Comparison of ENCODE assay signal across 9 cellular contexts in genomic region chr6:115891111-115891669, GRCh38.
DNase-seq lines count a peak whose midpoint lies in the region; ATAC-seq, FAIRE-seq and TF ChIP-seq lines count a peak whose summit lies in the region.
"Had no signal": no experiment of that assay in that cellular context is flagged by ENCODE, and none has a peak within 500 bp of the region (broad histone marks: within the 10 kb centered on the region; RNA-seq: fewer than 3 reads in every experiment).

No MANE protein-coding gene starts in this region.

- no peak for TF ChIP-seq CTCF in GM12878 (IDR thresholded peaks at IDR 0.05 in 2 of 3, conservative IDR thresholded peaks at IDR 0.05 in 1 of 3; ENCODE audit: control insufficient read depth in 2 of 3, extremely low read depth in 1 of 3, insufficient read depth in 1 of 3, low read depth in 3 of 3, low read length in 3 of 3)
- TF ChIP-seq CTCF in Calu3 (IDR thresholded peaks at IDR 0.05; ENCODE audit: unreplicated experiment), result no peak

- TF ChIP-seq EP300 in GM12878 (IDR thresholded peaks at IDR 0.05; ENCODE audit: borderline replicate concordance in 1 of 2, control insufficient read depth in 1 of 2, low read depth in 2 of 2, low read length in 2 of 2), result peak in 1 of 2 experiments; percentile 92; a peak in 3 of 4 replicates

- H3K4me2 ChIP-seq in GM12878 (ENCODE audit: control insufficient read depth, insufficient read depth), result 0 out of 2 replicates have a peak overlapping the region, but pooled peaks have one; percentile 30

- no TSS peak for BruUV-seq in GM12878 (replicated peaks; lab: Mats Ljungman, UMichigan)
- no TSS peak for BruUV-seq in Calu3 (replicated peaks; lab: Mats Ljungman, UMichigan)

- in situ Hi-C loops in GM12878 (cut with MboI), result loop anchor here (10.0 kb wide), 1 partner anchor 204 kb away; no protein-coding TSS in a partner anchor

- no peak overlapping the region for H3K27ac Mint-ChIP-seq in Calu3 (ENCODE audit: unreplicated experiment)

- RAD21 ChIA-PET in GM12878 (lab: Charles Lee; ENCODE audit: unreplicated experiment), result interaction anchor here (0.6 to 1.2 kb wide), 2 partner anchors 112 to 1378 kb away, joined by 3 read pairs; no protein-coding TSS in a partner anchor

- H3K36me3 ChIP-seq in GM12878 (ENCODE audit: control insufficient read depth in 2 of 2, insufficient read depth in 2 of 2, low read length in 1 of 2), result no peaks in the 10 kb centered on the region
- H3K36me3 ChIP-seq: left ventricle myocardium inferior had no signal

- peak overlapping the region; percentile 21; the same call in 1 of the 2 replicates for H3K9ac ChIP-seq in GM12878 (ENCODE audit: control insufficient read depth, insufficient read depth, low read length)

- DNase-seq in GM04503 (ENCODE audit: low read depth) (peak; percentile 29), GM12878 (ENCODE audit: low read depth, low spot score) (peak; percentile 70), NCI-H2196 treated with DMSO at 0.1 percent for 48 hours (lab: John Stamatoyannopoulos, UW; ENCODE audit: unreplicated experiment) (no peak), Calu3 (no peak), inferior parietal cortex (ENCODE audit: extremely low spot score) (no peak), posterior vena cava (ENCODE audit: low spot score) (no peak)
- DNase-seq: left ventricle myocardium inferior had no signal

- no peak overlapping the region for H3K4me3 Mint-ChIP-seq in Calu3 (ENCODE audit: low read depth, unreplicated experiment)

- no peaks in the 10 kb centered on the region for H3K27me3 Mint-ChIP-seq in Calu3 (ENCODE audit: unreplicated experiment)

- CTCF ChIA-PET in GM12878 (lab: Yijun Ruan, JAX) (interaction anchor here (0.7 to 1.5 kb wide), 2 partner anchors 51 to 1797 kb away, joined by 3 to 4 read pairs; no protein-coding TSS in a partner anchor), Calu3 (lab: Charles Lee) (no interaction called here)

- no peak for TF ChIP-seq POLR2A in GM12878 (IDR thresholded peaks at IDR 0.05; ENCODE audit: low read depth, low read length)

- ATAC-seq in GM19468 (IDR thresholded peaks at IDR 0.05; ENCODE audit: extremely low read depth, unreplicated experiment) (peak; percentile 97), HG03342 (IDR thresholded peaks at IDR 0.05; ENCODE audit: unreplicated experiment) (peak; percentile 99), GM12878 (peak; percentile 93)

- TF ChIP-seq RAD21 in GM12878 (IDR thresholded peaks at IDR 0.05; ENCODE audit: insufficient read depth, low read depth, low read length), result no peak

- no peaks in the 10 kb centered on the region for H4K20me1 ChIP-seq in GM12878 (ENCODE audit: control insufficient read depth, insufficient read depth)

- intact Hi-C loops in GM12878 (cut with micrococcal nuclease; ENCODE audit: unreplicated experiment) (loop anchor here (1.0 to 10.0 kb wide), 5 partner anchors 48 to 836 kb away; no protein-coding TSS in a partner anchor), Calu3 (cut with micrococcal nuclease; ENCODE audit: unreplicated experiment) (loop anchor here (10.0 kb wide), 3 partner anchors 246 to 1796 kb away; no protein-coding TSS in a partner anchor), posterior vena cava (cut with DNase I) (no loop called here)

- H3K4me3 ChIP-seq in GM12878, result no peak overlapping the region
- H3K4me3 ChIP-seq: left ventricle myocardium inferior had no signal

- SMC1A ChIA-PET in GM12878 (lab: Charles Lee; ENCODE audit: uncharacterized antibody, unreplicated experiment), result interaction anchor here (1.0 to 1.6 kb wide), 3 partner anchors 9 to 210 kb away, joined by 3 read pairs; no protein-coding TSS in a partner anchor

- no peaks in the 10 kb centered on the region for H3K36me3 Mint-ChIP-seq in Calu3 (ENCODE audit: insufficient read depth, unreplicated experiment)

- no peaks in the 10 kb centered on the region for H3K9me3 Mint-ChIP-seq in Calu3 (ENCODE audit: low read depth, unreplicated experiment)

- H3K27me3 ChIP-seq in GM12878 (replicated peaks in 1 of 2; ENCODE audit: control insufficient read depth in 2 of 2, insufficient read depth in 2 of 2, low read length in 1 of 2), result no peaks in the 10 kb centered on the region

- peaks cover 26% of the 10 kb centered on the region for H3K4me1 ChIP-seq in GM12878 (ENCODE audit: control insufficient read depth, insufficient read depth, low read length)
- H3K4me1 ChIP-seq: left ventricle myocardium inferior had no signal

- no peaks in the 10 kb centered on the region; the same call in 2 of the 3 replicates for H3K9me3 ChIP-seq in GM12878 (replicated peaks; ENCODE audit: control insufficient read depth, insufficient read depth, low read length)
- H3K9me3 ChIP-seq: left ventricle myocardium inferior had no signal

- peak overlapping the region; percentile 58 for H3K27ac ChIP-seq in GM12878 (ENCODE audit: control insufficient read depth, insufficient read depth)
- H3K27ac ChIP-seq: left ventricle myocardium inferior had no signal

- peaks cover 23% of the 10 kb centered on the region for H3K4me1 Mint-ChIP-seq in Calu3 (ENCODE audit: low read depth, unreplicated experiment)

- FAIRE-seq in GM12878 (lab: Jason Lieb, UNC), result no peak

- POLR2A ChIA-PET in GM12878 (lab: Charles Lee), result no interaction called here

- peak overlapping the region; percentile 37 for H2AFZ ChIP-seq in GM12878 (ENCODE audit: control insufficient read depth, low read depth, low read length)

- H3K79me2 ChIP-seq in GM12878 (ENCODE audit: control insufficient read depth, insufficient read depth, low read length), result no peaks in the 10 kb centered on the region

TF ChIP-seq in GM12878, 131 proteins besides CTCF, POLR2A, EP300 and RAD21 (continues in another document):
- TF ChIP-seq NFYA (IDR thresholded peaks at IDR 0.05; ENCODE audit: borderline replicate concordance, low read depth, low read length) (no peak), CHD4 (IDR thresholded peaks at IDR 0.05) (no peak), MTA2 (IDR thresholded peaks at IDR 0.05; ENCODE audit: low read depth) (peak; percentile 90), CBX5 (IDR thresholded peaks at IDR 0.05; ENCODE audit: low read depth) (no peak), CHD1 (IDR thresholded peaks at IDR 0.05; ENCODE audit: low read depth, low read length) (no peak), SREBF2 (IDR thresholded peaks at IDR 0.05; ENCODE audit: low read length) (no peak), BMI1 (IDR thresholded peaks at IDR 0.05; ENCODE audit: borderline replicate concordance) (no peak), SRF (IDR thresholded peaks at IDR 0.05; ENCODE audit: low read depth in 2 of 2, low read length in 2 of 2) (no peak), JUND (IDR thresholded peaks at IDR 0.05; ENCODE audit: low read depth, low read length) (no peak)
- TF ChIP-seq, protein P1, sequence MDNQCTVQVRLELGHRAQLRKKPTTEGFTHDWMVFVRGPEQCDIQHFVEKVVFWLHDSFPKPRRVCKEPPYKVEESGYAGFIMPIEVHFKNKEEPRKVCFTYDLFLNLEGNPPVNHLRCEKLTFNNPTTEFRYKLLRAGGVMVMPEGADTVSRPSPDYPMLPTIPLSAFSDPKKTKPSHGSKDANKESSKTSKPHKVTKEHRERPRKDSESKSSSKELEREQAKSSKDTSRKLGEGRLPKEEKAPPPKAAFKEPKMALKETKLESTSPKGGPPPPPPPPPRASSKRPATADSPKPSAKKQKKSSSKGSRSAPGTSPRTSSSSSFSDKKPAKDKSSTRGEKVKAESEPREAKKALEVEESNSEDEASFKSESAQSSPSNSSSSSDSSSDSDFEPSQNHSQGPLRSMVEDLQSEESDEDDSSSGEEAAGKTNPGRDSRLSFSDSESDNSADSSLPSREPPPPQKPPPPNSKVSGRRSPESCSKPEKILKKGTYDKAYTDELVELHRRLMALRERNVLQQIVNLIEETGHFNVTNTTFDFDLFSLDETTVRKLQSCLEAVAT (IDR thresholded peaks at IDR 0.05), result peak; percentile 61; the same call in 1 of the 2 replicates
- TF ChIP-seq, protein P2, sequence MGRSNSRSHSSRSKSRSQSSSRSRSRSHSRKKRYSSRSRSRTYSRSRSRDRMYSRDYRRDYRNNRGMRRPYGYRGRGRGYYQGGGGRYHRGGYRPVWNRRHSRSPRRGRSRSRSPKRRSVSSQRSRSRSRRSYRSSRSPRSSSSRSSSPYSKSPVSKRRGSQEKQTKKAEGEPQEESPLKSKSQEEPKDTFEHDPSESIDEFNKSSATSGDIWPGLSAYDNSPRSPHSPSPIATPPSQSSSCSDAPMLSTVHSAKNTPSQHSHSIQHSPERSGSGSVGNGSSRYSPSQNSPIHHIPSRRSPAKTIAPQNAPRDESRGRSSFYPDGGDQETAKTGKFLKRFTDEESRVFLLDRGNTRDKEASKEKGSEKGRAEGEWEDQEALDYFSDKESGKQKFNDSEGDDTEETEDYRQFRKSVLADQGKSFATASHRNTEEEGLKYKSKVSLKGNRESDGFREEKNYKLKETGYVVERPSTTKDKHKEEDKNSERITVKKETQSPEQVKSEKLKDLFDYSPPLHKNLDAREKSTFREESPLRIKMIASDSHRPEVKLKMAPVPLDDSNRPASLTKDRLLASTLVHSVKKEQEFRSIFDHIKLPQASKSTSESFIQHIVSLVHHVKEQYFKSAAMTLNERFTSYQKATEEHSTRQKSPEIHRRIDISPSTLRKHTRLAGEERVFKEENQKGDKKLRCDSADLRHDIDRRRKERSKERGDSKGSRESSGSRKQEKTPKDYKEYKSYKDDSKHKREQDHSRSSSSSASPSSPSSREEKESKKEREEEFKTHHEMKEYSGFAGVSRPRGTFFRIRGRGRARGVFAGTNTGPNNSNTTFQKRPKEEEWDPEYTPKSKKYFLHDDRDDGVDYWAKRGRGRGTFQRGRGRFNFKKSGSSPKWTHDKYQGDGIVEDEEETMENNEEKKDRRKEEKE (IDR thresholded peaks at IDR 0.05), result no peak

Comparison
In these comparisons a context has a peak if more than half of its experiments do, and no peak if none do; other contexts are left out.
1. DNase-seq: peak in GM04503 (single experiment) and GM12878 (single experiment); none in NCI-H2196 treated with DMSO at 0.1 percent for 48 hours (single experiment), Calu3 (single experiment), inferior parietal cortex (single experiment) and posterior vena cava (single experiment).
2. intact Hi-C loops: an anchor here in GM12878 (1.0 to 10.0 kb wide) and Calu3 (10.0 kb wide); none called in posterior vena cava.
3. Peak in every context shown above with its lines, with median percentiles within 50 percentile points of each other: ATAC-seq.